21 cellular contexts compared by ENCODE assay signal in genomic region chr7:102258073-102258748, GRCh38.
"Had no signal": no experiment of that assay in that cellular context is flagged by ENCODE, and none has a peak within 500 bp of the region (broad histone marks: within the 10 kb centered on the region; RNA-seq: fewer than 3 reads in every experiment).

No MANE protein-coding gene starts in this region.

- H3K4me3 Mint-ChIP-seq: activated naive CD8-positive, alpha-beta T cell; activated T-cell treated with anti-CD3 and anti-CD28 coated beads, Interleukin-2, amount 50 U/mL, for 24 hours; activated T-helper 17 cell treated with anti-CD3 and anti-CD28 coated beads, Interleukin-2, amount 50 U/mL, for 72 hours; effector memory CD8-positive, alpha-beta T cell; neural progenitor cell had no signal

- H3K4me3 ChIP-seq: colonic mucosa, dorsolateral prefrontal cortex, esophagus muscularis mucosa, hepatocyte, neural progenitor cell, prostate gland, spleen, upper lobe of right lung had no signal

- H3K27ac ChIP-seq: colonic mucosa, dorsolateral prefrontal cortex, esophagus muscularis mucosa, hepatocyte, neural progenitor cell, prostate gland, spleen, upper lobe of right lung had no signal

- H3K9me3 Mint-ChIP-seq: activated T-cell treated with anti-CD3 and anti-CD28 coated beads, Interleukin-2, amount 50 U/mL, for 24 hours; activated T-helper 17 cell treated with anti-CD3 and anti-CD28 coated beads, Interleukin-2, amount 50 U/mL, for 72 hours; effector memory CD8-positive, alpha-beta T cell; neural progenitor cell had no signal

- H2AFZ ChIP-seq: hepatocyte, neural progenitor cell had no signal

- DNase-seq: activated CD8-positive, alpha-beta memory T cell treated with anti-CD3 and anti-CD28 coated beads for 24 hours; activated CD8-positive, alpha-beta memory T cell treated with anti-CD3 and anti-CD28 coated beads, Interleukin-2, amount 50 U/mL, for 4 hours; activated naive CD4-positive, alpha-beta T cell; activated T-cell treated with anti-CD3 and anti-CD28 coated beads, Interleukin-2, amount 50 U/mL, for 24 hours; colonic mucosa; effector memory CD8-positive, alpha-beta T cell; glutamatergic neuron; left ventricle myocardium superior; spleen; stimulated activated CD4-positive, alpha-beta T cell treated with anti-CD3 and anti-CD28 coated beads, Interleukin-4, amount 100 ng/mL, for 4 hours; stimulated activated naive CD8-positive, alpha-beta T cell treated with anti-CD3 and anti-CD28 coated beads, Interleukin-15, Interleukin-2, amounts not matched to agents 100 U/mL and 50 U/mL, for 24 hours; T-helper 1 cell; T-helper 9 cell; upper lobe of right lung had no signal

- H3K4me2 ChIP-seq: hepatocyte, neural progenitor cell had no signal

- H3K27ac Mint-ChIP-seq: activated naive CD8-positive, alpha-beta T cell; activated T-cell treated with anti-CD3 and anti-CD28 coated beads, Interleukin-2, amount 50 U/mL, for 24 hours; activated T-helper 17 cell treated with anti-CD3 and anti-CD28 coated beads, Interleukin-2, amount 50 U/mL, for 72 hours; effector memory CD8-positive, alpha-beta T cell; neural progenitor cell had no signal

- H3K27me3 ChIP-seq: colonic mucosa, dorsolateral prefrontal cortex, esophagus muscularis mucosa, hepatocyte, neural progenitor cell, spleen, upper lobe of right lung had no signal

- H3K4me1 ChIP-seq: colonic mucosa, esophagus muscularis mucosa, prostate gland, spleen, upper lobe of right lung had no signal

- H3K79me2 ChIP-seq: hepatocyte had no signal

- H3K27me3 Mint-ChIP-seq: activated naive CD8-positive, alpha-beta T cell; activated T-cell treated with anti-CD3 and anti-CD28 coated beads, Interleukin-2, amount 50 U/mL, for 24 hours; activated T-helper 17 cell treated with anti-CD3 and anti-CD28 coated beads, Interleukin-2, amount 50 U/mL, for 72 hours; effector memory CD8-positive, alpha-beta T cell had no signal

- H3K9me3 ChIP-seq: colonic mucosa, esophagus muscularis mucosa, prostate gland, spleen, upper lobe of right lung had no signal

- H3K36me3 Mint-ChIP-seq: activated naive CD8-positive, alpha-beta T cell had no signal

- H3K4me1 Mint-ChIP-seq: activated T-helper 17 cell treated with anti-CD3 and anti-CD28 coated beads, Interleukin-2, amount 50 U/mL, for 72 hours had no signal

- H3K36me3 ChIP-seq: colonic mucosa, neural progenitor cell, prostate gland, upper lobe of right lung had no signal

- ATAC-seq: activated T-helper 17 cell treated with anti-CD3 and anti-CD28 coated beads, Interleukin-2, amount 50 U/mL, for 72 hours; effector memory CD8-positive, alpha-beta T cell; left ventricle myocardium superior; stimulated activated naive CD8-positive, alpha-beta T cell treated with anti-CD3 and anti-CD28 coated beads, Interleukin-15, Interleukin-2, amounts not matched to agents 100 U/mL and 50 U/mL, for 24 hours; upper lobe of right lung had no signal
